In genomic region chr5:14581891-14582796, GRCh38 we compare ENCODE assay signal across 8 cellular contexts. TPM values are rescaled to one million over a fixed set of nuclear protein-coding genes. Genes with fewer than 3 reads are reported as not detected.
A peak's percentile ranks its signal among the peaks of the same experiment; 100 is the strongest.
DNase-seq lines count a peak whose midpoint lies in the region; ATAC-seq, FAIRE-seq and TF ChIP-seq lines count a peak whose summit lies in the region.

No MANE protein-coding gene starts in this region.

- H2AFZ ChIP-seq in endothelial cell of umbilical vein (ENCODE audit: low read depth, low read length) = peak overlapping the region; percentile 88

- intact Hi-C loops in endothelial cell of umbilical vein (cut with micrococcal nuclease) = no loop called here

- peaks cover 30 to 61% of the 10 kb centered on the region in 2 experiments for H3K27me3 ChIP-seq in endothelial cell of umbilical vein (ENCODE audit: control insufficient read depth in 2 of 2, insufficient read depth in 2 of 2, low read length in 2 of 2)

- CTCF ChIA-PET in endothelial cell of umbilical vein (lab: Charles Lee) = interaction anchor here (0.7 to 1.5 kb wide), 4 partner anchors 9 to 148 kb away, joined by 3 to 11 read pairs (median 4); no protein-coding TSS in a partner anchor

- TF ChIP-seq CTCF in endothelial cell of umbilical vein (IDR thresholded peaks at IDR 0.05; ENCODE audit: extremely low read depth in 1 of 2, insufficient read depth in 1 of 2, low read depth in 1 of 2, low read length in 2 of 2) = peak in 1 of 2 donors; percentile 18
- peak in 2 of 3 experiments; percentile 14 for TF ChIP-seq CTCF in nephron (IDR thresholded peaks at IDR 0.05; ENCODE audit: unreplicated experiment in 3 of 3)

- H3K36me3 ChIP-seq in endothelial cell of umbilical vein (ENCODE audit: control insufficient read depth in 2 of 2, extremely low read depth in 1 of 2, insufficient read depth in 2 of 2, low read length in 2 of 2) = no peaks in the 10 kb centered on the region

- peak overlapping the region in 1 of 3 experiments; percentile 69 for H3K27ac Mint-ChIP-seq in nephron
- H3K27ac Mint-ChIP-seq in stimulated activated naive CD8-positive, alpha-beta T cell treated with anti-CD3 and anti-CD28 coated beads, Interleukin-15, amount 100 ng/mL, for 72 hours = peak overlapping the region; percentile 89 to 97

- no peaks in the 10 kb centered on the region for H3K9me1 ChIP-seq in endothelial cell of umbilical vein (replicated peaks; ENCODE audit: control insufficient read depth, extremely low read depth, insufficient read depth, low read length)

- peaks cover 2% of the 10 kb centered on the region for H3K9me3 Mint-ChIP-seq in nephron
- H3K9me3 Mint-ChIP-seq in stimulated activated naive CD8-positive, alpha-beta T cell treated with anti-CD3 and anti-CD28 coated beads, Interleukin-15, amount 100 ng/mL, for 72 hours = no peaks in the 10 kb centered on the region

- POLR2A ChIA-PET in endothelial cell of umbilical vein (lab: Charles Lee) = interaction anchor here (0.7 kb wide), 1 partner anchor 141 kb away, joined by 4 read pairs; no protein-coding TSS in a partner anchor

- no TSS peak for BruUV-seq in endothelial cell of umbilical vein (replicated peaks; lab: Mats Ljungman, UMichigan)

- no peaks in the 10 kb centered on the region for H3K79me2 ChIP-seq in endothelial cell of umbilical vein (ENCODE audit: control insufficient read depth, insufficient read depth, low read length)

- no peak for TF ChIP-seq POLR2A in endothelial cell of umbilical vein (IDR thresholded peaks at IDR 0.05; ENCODE audit: low read depth, low read length)

- no peak overlapping the region for H3K27ac ChIP-seq in endothelial cell of umbilical vein (ENCODE audit: insufficient read depth, low read depth, low read length)

- no peaks in the 10 kb centered on the region for H4K20me1 ChIP-seq in endothelial cell of umbilical vein (replicated peaks; ENCODE audit: control insufficient read depth, extremely low read depth, insufficient read depth, low read length)

- DNase-seq in SIG-M5 treated with dmso at 0.1 percent for 504 hours (lab: John Stamatoyannopoulos, UW; ENCODE audit: unreplicated experiment) (peak; percentile 49), SIG-M5 (lab: John Stamatoyannopoulos, UW) (no peak), NCI-H526 (lab: John Stamatoyannopoulos, UW) (peak; percentile 46 to 81), endothelial cell of umbilical vein (ENCODE audit: low read depth, low spot score) (peak; percentile 15)
- peak; percentile 91 for DNase-seq in activated CD8-positive, alpha-beta memory T cell treated with anti-CD3 and anti-CD28 coated beads for 24 hours
- DNase-seq in stimulated activated naive CD8-positive, alpha-beta T cell treated with anti-CD3 and anti-CD28 coated beads, Interleukin-15, amount 100 ng/mL, for 72 hours = peak; percentile 82 to 87

- peak; percentile 63 for ATAC-seq in HG03060 (IDR thresholded peaks at IDR 0.05; ENCODE audit: low read depth, unreplicated experiment)
- ATAC-seq in stimulated activated naive CD8-positive, alpha-beta T cell treated with anti-CD3 and anti-CD28 coated beads, Interleukin-15, amount 100 ng/mL, for 72 hours = peak; percentile 90

- peaks cover 7% of the 10 kb centered on the region for H3K4me1 Mint-ChIP-seq in nephron
- peaks cover 49% of the 10 kb centered on the region for H3K4me1 Mint-ChIP-seq in stimulated activated naive CD8-positive, alpha-beta T cell treated with anti-CD3 and anti-CD28 coated beads, Interleukin-15, amount 100 ng/mL, for 72 hours

- H3K36me3 Mint-ChIP-seq in nephron (ENCODE audit: low read depth) = no peaks in the 10 kb centered on the region

- peak overlapping the region; percentile 27 to 56 (median 36) for H3K4me3 ChIP-seq in endothelial cell of umbilical vein (replicated peaks in 1 of 3; ENCODE audit: insufficient read depth in 1 of 3, low read depth in 1 of 3, low read length in 3 of 3)

- peak overlapping the region; percentile 82 to 89 (median 89) for H3K4me3 Mint-ChIP-seq in nephron
- peak overlapping the region; percentile 89 to 91 for H3K4me3 Mint-ChIP-seq in stimulated activated naive CD8-positive, alpha-beta T cell treated with anti-CD3 and anti-CD28 coated beads, Interleukin-15, amount 100 ng/mL, for 72 hours

- no peak overlapping the region for H3K9ac ChIP-seq in endothelial cell of umbilical vein (replicated peaks; ENCODE audit: extremely low read depth, insufficient read depth, low read length)

- peaks cover 3% of the 10 kb centered on the region for H3K4me1 ChIP-seq in endothelial cell of umbilical vein (ENCODE audit: control insufficient read depth, extremely low read depth, insufficient read depth, low read length)

- peak overlapping the region; percentile 38 for H3K4me2 ChIP-seq in endothelial cell of umbilical vein (ENCODE audit: insufficient read depth, low read length)

- dilution Hi-C loops in endothelial cell of umbilical vein (cut with MboI; ENCODE audit: extremely low pct_ligation_motif_present, low sequenced_read_pairs) = no loop called here

- H3K9me3 ChIP-seq in endothelial cell of umbilical vein (replicated peaks; ENCODE audit: control insufficient read depth, insufficient read depth, low read length) = no peaks in the 10 kb centered on the region

- peaks cover 57% of the 10 kb centered on the region for H3K27me3 Mint-ChIP-seq in nephron (ENCODE audit: low read depth)
- H3K27me3 Mint-ChIP-seq in stimulated activated naive CD8-positive, alpha-beta T cell treated with anti-CD3 and anti-CD28 coated beads, Interleukin-15, amount 100 ng/mL, for 72 hours = peaks cover 17% of the 10 kb centered on the region

- FAIRE-seq in endothelial cell of umbilical vein (lab: Jason Lieb, UNC) = peak; percentile 21

TF ChIP-seq in endothelial cell of umbilical vein, 7 proteins besides CTCF, POLR2A, EP300 and RAD21:
- peak; percentile 48 for TF ChIP-seq EZH2 (IDR thresholded peaks at IDR 0.05; ENCODE audit: borderline replicate concordance, low read depth, low read length, severe bottlenecking)
- no peak for TF ChIP-seq JUN (IDR thresholded peaks at IDR 0.05; ENCODE audit: borderline replicate concordance, insufficient read depth, insufficient read length, low read depth)
TF ChIP-seq in endothelial cell of umbilical vein: peak in this region for 1.

RNA-seq across cellular contexts. Expression of gene OTULINL, which starts 0.6 kb away (rescaled TPM):
- total RNA-seq in endothelial cell of umbilical vein = 0.37 and 0.42 TPM in 2 replicates
- 0.03 and 0.08 TPM in 2 replicates for polyA plus RNA-seq in endothelial cell of umbilical vein
- 0.10 and 0.15 TPM in 2 replicates for polyA plus RNA-seq in endothelial cell of umbilical vein (2011; cell fraction: cytosol; rRNA removed)
- 0.12 and 0.17 TPM in 2 replicates for polyA plus RNA-seq in endothelial cell of umbilical vein (2011; cell fraction: nucleus; rRNA removed)
- polyA plus RNA-seq in endothelial cell of umbilical vein (2012) = 0.11 and 0.25 TPM in 2 replicates
- polyA minus RNA-seq in endothelial cell of umbilical vein = 0.17 and 0.19 TPM in 2 replicates
- 20.0 TPM for polyA minus RNA-seq in endothelial cell of umbilical vein (2011; cell fraction: cytosol; rRNA and poly(A)+ RNA removed)
- 0.19 and 1.1 TPM in 2 replicates for polyA minus RNA-seq in endothelial cell of umbilical vein (2011; cell fraction: nucleus; rRNA and poly(A)+ RNA removed)
